Comparison of ENCODE assay signal across 11 cellular contexts in the genomic region with DNA sequence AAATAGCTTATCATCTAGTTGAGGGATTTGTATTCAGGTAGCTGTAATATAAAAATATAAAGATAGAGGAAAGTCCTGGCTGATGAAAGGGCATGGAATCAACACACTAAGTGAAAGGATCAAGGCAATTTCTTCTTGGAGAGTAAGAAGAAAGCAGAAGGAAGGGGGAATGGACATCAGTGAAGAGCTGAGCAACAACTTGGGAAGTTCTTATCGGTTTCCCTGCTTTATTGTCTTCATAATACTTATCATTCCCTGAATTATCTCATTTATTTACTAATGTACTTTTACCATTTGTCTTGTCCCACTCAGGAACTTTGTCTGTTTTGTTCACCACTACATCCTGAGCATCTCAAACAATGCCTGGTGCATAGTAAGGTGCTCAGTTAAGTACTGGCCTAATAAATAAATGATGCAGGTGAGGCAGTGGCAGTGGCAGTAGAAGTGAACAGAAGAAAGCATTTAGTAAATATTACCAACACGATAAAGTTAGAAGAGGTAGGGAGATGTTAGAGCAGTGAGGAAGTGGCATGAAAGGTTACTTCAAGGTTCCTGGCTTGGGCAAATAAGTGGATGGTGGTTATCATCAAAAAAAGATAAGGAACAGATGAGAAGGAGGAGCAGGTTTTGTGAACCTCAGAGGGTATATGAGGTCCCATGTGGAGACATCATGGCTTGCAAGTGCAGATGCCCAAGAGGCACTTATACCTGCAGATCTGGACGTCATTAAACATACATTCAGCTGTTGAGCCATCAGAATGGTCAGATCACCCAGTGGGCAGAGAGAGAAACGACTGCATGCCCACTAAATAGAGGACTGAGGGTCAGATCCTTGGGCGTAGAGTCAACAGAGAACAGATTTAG. TPM values are rescaled to one million over a fixed set of nuclear protein-coding genes. Genes with fewer than 3 reads are reported as not detected.
DNase-seq lines count a peak whose midpoint lies in the region; ATAC-seq, FAIRE-seq and TF ChIP-seq lines count a peak whose summit lies in the region.
"Had no signal": no experiment of that assay in that cellular context is flagged by ENCODE, and none has a peak within 500 bp of the region (broad histone marks: within the 10 kb centered on the region; RNA-seq: fewer than 3 reads in every experiment).

No MANE protein-coding gene starts in this region.

- CTCF ChIA-PET in activated CD8-positive, alpha-beta T cell treated with anti-CD3 and anti-CD28 coated beads, Interleukin-2, amount 10 ng/mL, durations not matched to agents 7 days and 5 days (lab: Charles Lee), result interaction anchor here (1.1 to 1.2 kb wide), 2 partner anchors 10 to 47 kb away, joined by 3 read pairs; no protein-coding TSS in a partner anchor

- no peaks in the 10 kb centered on the region for H3K36me3 ChIP-seq in keratinocyte (ENCODE audit: control insufficient read depth in 2 of 2, extremely low read depth in 1 of 2, insufficient read depth in 2 of 2, low read length in 2 of 2)

- ATAC-seq in activated T-cell treated with anti-CD3 and anti-CD28 coated beads, Interleukin-2, amount 50 U/mL, for 72 hours (replicated peaks in 1 of 2), result no peak
- ATAC-seq in activated CD8-positive, alpha-beta T cell treated with anti-CD3 and anti-CD28 coated beads, Interleukin-2, amount 10 ng/mL, durations not matched to agents 7 days and 5 days, result no peak
- ATAC-seq in HG02678 (IDR thresholded peaks at IDR 0.05; ENCODE audit: unreplicated experiment), result no peak
- ATAC-seq in HG02840 (IDR thresholded peaks at IDR 0.05; ENCODE audit: low FRiP score, unreplicated experiment), result no peak

- DNase-seq in activated T-cell treated with anti-CD3 and anti-CD28 coated beads, Interleukin-2, amount 50 U/mL, for 72 hours, result no peak
- no peak for DNase-seq in activated T-cell treated with anti-CD3 and anti-CD28 coated beads, Interleukin-2, amount 50 U/mL, for 48 hours
- no peak for DNase-seq in activated CD8-positive, alpha-beta T cell treated with anti-CD3 and anti-CD28 coated beads, Interleukin-2, amount 10 ng/mL, durations not matched to agents 7 days and 5 days
- DNase-seq in keratinocyte (ENCODE audit: low read depth, low spot score) (no peak), type B pancreatic cell (ENCODE audit: extremely low spot score, unreplicated experiment) (no peak), NCI-H748 treated with DMSO at 0.1 percent for 48 hours (lab: John Stamatoyannopoulos, UW) (no peak)
- DNase-seq: NCI-H1694; stimulated activated CD4-positive, alpha-beta T cell treated with anti-CD3 and anti-CD28 coated beads, Interleukin-2, amount 100 ng/mL, for 48 hours; SW 1271 had no signal

- TF ChIP-seq CTCF in keratinocyte (optimal IDR thresholded peaks at IDR 0.05 in 1 of 3, IDR thresholded peaks at IDR 0.05 in 1 of 3, conservative IDR thresholded peaks at IDR 0.05 in 1 of 3; ENCODE audit: extremely low read depth in 1 of 3, insufficient read depth in 2 of 3, low read length in 3 of 3), result no peak
- TF ChIP-seq CTCF in type B pancreatic cell (conservative IDR thresholded peaks at IDR 0.05), result no peak

- POLR2A ChIA-PET in activated CD8-positive, alpha-beta T cell treated with anti-CD3 and anti-CD28 coated beads, Interleukin-2, amount 10 ng/mL, durations not matched to agents 7 days and 5 days (lab: Charles Lee), result no interaction called here

- peaks cover 25% of the 10 kb centered on the region for H3K79me2 ChIP-seq in keratinocyte (ENCODE audit: control insufficient read depth, insufficient read depth, low read length)

- peaks cover 0 to 5% of the 10 kb centered on the region in 2 donors for H3K36me3 Mint-ChIP-seq in activated T-cell treated with anti-CD3 and anti-CD28 coated beads, Interleukin-2, amount 50 U/mL, for 72 hours (ENCODE audit: insufficient read depth in 2 of 2)
- peaks cover 2% of the 10 kb centered on the region for H3K36me3 Mint-ChIP-seq in activated CD8-positive, alpha-beta T cell treated with anti-CD3 and anti-CD28 coated beads, Interleukin-2, amount 10 ng/mL, durations not matched to agents 7 days and 5 days (ENCODE audit: low read depth)
- H3K36me3 Mint-ChIP-seq in type B pancreatic cell, result no peaks in the 10 kb centered on the region

- H3K9me3 ChIP-seq in keratinocyte (ENCODE audit: control insufficient read depth, low read depth, low read length), result no peaks in the 10 kb centered on the region

- H3K27ac Mint-ChIP-seq in activated T-cell treated with anti-CD3 and anti-CD28 coated beads, Interleukin-2, amount 50 U/mL, for 72 hours, result peak overlapping the region; percentile 24
- H3K27ac Mint-ChIP-seq in activated CD8-positive, alpha-beta T cell treated with anti-CD3 and anti-CD28 coated beads, Interleukin-2, amount 10 ng/mL, durations not matched to agents 7 days and 5 days, result peak overlapping the region; percentile 97
- peak overlapping the region; percentile 96 for H3K27ac Mint-ChIP-seq in type B pancreatic cell

- no peaks in the 10 kb centered on the region for H3K27me3 ChIP-seq in keratinocyte (ENCODE audit: control insufficient read depth, extremely low read depth, insufficient read depth, low read length)

- no peaks in the 10 kb centered on the region for H3K27me3 Mint-ChIP-seq in activated T-cell treated with anti-CD3 and anti-CD28 coated beads, Interleukin-2, amount 50 U/mL, for 72 hours (ENCODE audit: low read depth)
- peaks cover 8% of the 10 kb centered on the region for H3K27me3 Mint-ChIP-seq in activated CD8-positive, alpha-beta T cell treated with anti-CD3 and anti-CD28 coated beads, Interleukin-2, amount 10 ng/mL, durations not matched to agents 7 days and 5 days (ENCODE audit: low read depth)
- H3K27me3 Mint-ChIP-seq in type B pancreatic cell, result no peaks in the 10 kb centered on the region

- FAIRE-seq in keratinocyte (lab: Jason Lieb, UNC), result peak; percentile 9

- no peaks in the 10 kb centered on the region for H3K9me1 ChIP-seq in keratinocyte (ENCODE audit: control insufficient read depth, extremely low read depth, insufficient read depth, low read length)

- no peak overlapping the region for H3K9ac ChIP-seq in keratinocyte (ENCODE audit: control insufficient read depth, extremely low read depth, insufficient read depth, low read length)

- dilution Hi-C loops in keratinocyte (cut with MboI; ENCODE audit: extremely low pct_ligation_motif_present, low sequenced_read_pairs), result no loop called here

- no peak overlapping the region for H2AFZ ChIP-seq in keratinocyte (ENCODE audit: control insufficient read depth, low read length)

- H3K27ac ChIP-seq in keratinocyte (ENCODE audit: control insufficient read depth, insufficient read depth, low read length), result no peak overlapping the region

- H4K20me1 ChIP-seq in keratinocyte (ENCODE audit: control insufficient read depth, extremely low read depth, insufficient read depth, low read length), result no peaks in the 10 kb centered on the region

- H3K4me3 Mint-ChIP-seq in activated T-cell treated with anti-CD3 and anti-CD28 coated beads, Interleukin-2, amount 50 U/mL, for 72 hours, result peak overlapping the region; percentile 88 to 96
- H3K4me3 Mint-ChIP-seq in activated CD8-positive, alpha-beta T cell treated with anti-CD3 and anti-CD28 coated beads, Interleukin-2, amount 10 ng/mL, durations not matched to agents 7 days and 5 days, result peak overlapping the region; percentile 93
- peak overlapping the region; percentile 97 for H3K4me3 Mint-ChIP-seq in type B pancreatic cell

- no peak overlapping the region for H3K4me2 ChIP-seq in keratinocyte (ENCODE audit: control insufficient read depth, extremely low read depth, insufficient read depth, low read depth, low read length)

- H3K4me1 ChIP-seq in keratinocyte (ENCODE audit: control insufficient read depth, extremely low read depth, insufficient read depth, low read length), result peaks cover 7% of the 10 kb centered on the region

- H3K4me1 Mint-ChIP-seq in activated T-cell treated with anti-CD3 and anti-CD28 coated beads, Interleukin-2, amount 50 U/mL, for 72 hours (ENCODE audit: low read depth), result peaks cover 37% of the 10 kb centered on the region
- H3K4me1 Mint-ChIP-seq in activated CD8-positive, alpha-beta T cell treated with anti-CD3 and anti-CD28 coated beads, Interleukin-2, amount 10 ng/mL, durations not matched to agents 7 days and 5 days (ENCODE audit: low read depth), result peaks cover 33% of the 10 kb centered on the region
- H3K4me1 Mint-ChIP-seq in type B pancreatic cell (ENCODE audit: unreplicated experiment), result peaks cover 19% of the 10 kb centered on the region

- no peak overlapping the region for H3K4me3 ChIP-seq in keratinocyte (ENCODE audit: control insufficient read depth in 2 of 3, extremely low read depth in 1 of 3, insufficient read depth in 2 of 3, low read depth in 1 of 3, low read length in 3 of 3)

- no peaks in the 10 kb centered on the region for H3K9me3 Mint-ChIP-seq in activated T-cell treated with anti-CD3 and anti-CD28 coated beads, Interleukin-2, amount 50 U/mL, for 72 hours
- no peaks in the 10 kb centered on the region for H3K9me3 Mint-ChIP-seq in activated CD8-positive, alpha-beta T cell treated with anti-CD3 and anti-CD28 coated beads, Interleukin-2, amount 10 ng/mL, durations not matched to agents 7 days and 5 days (ENCODE audit: insufficient read depth)
- H3K9me3 Mint-ChIP-seq in type B pancreatic cell, result no peaks in the 10 kb centered on the region

RNA-seq across cellular contexts. Expression of a gene that starts 1.9 kb away (rescaled TPM):
- 1 to 10 TPM; 7.1 to 7.4 TPM for total RNA-seq in activated T-cell treated with anti-CD3 and anti-CD28 coated beads, Interleukin-2, amount 50 U/mL, for 72 hours
- 1 to 10 TPM; 5.8 to 6.7 TPM for total RNA-seq in activated CD8-positive, alpha-beta T cell treated with anti-CD3 and anti-CD28 coated beads, Interleukin-2, amount 10 ng/mL, durations not matched to agents 7 days and 5 days
- 6.8 to 11.1 TPM (median 8.3 TPM) in 3 replicates for polyA plus RNA-seq in keratinocyte
- 7.2 TPM for polyA plus RNA-seq in keratinocyte (2011; ENCODE audit: low read depth)
- polyA plus RNA-seq in keratinocyte (2011; cell fraction: cytosol; rRNA removed), result 4.8 and 9.1 TPM in 2 replicates
- polyA plus RNA-seq in keratinocyte (2011; cell fraction: nucleus; rRNA removed), result 8.8 and 10.6 TPM in 2 replicates
- 5.8 and 7.5 TPM in 2 replicates for polyA plus RNA-seq in keratinocyte (2012; ENCODE audit: low replicate concordance)
- 6.2 to 17.9 TPM (median 11.2 TPM) in 3 replicates for polyA minus RNA-seq in keratinocyte
- polyA minus RNA-seq in keratinocyte (2011; cell fraction: cytosol; rRNA and poly(A)+ RNA removed), result 7.3 TPM
- polyA minus RNA-seq in keratinocyte (2011; cell fraction: nucleus; rRNA and poly(A)+ RNA removed), result 7.5 and 12.9 TPM in 2 replicates
- 17.1 and 18.8 TPM in 2 replicates for total RNA-seq in type B pancreatic cell (ENCODE audit: low replicate concordance)

Comparison
In these comparisons a context has a peak if more than half of its experiments do, and no peak if none do; other contexts are left out.
1. H3K27ac Mint-ChIP-seq: peak in every context shown above with its lines; median percentile 97 in activated CD8-positive, alpha-beta T cell treated with anti-CD3 and anti-CD28 coated beads, Interleukin-2, amount 10 ng/mL, durations not matched to agents 7 days and 5 days; 96 in type B pancreatic cell; 24 in activated T-cell treated with anti-CD3 and anti-CD28 coated beads, Interleukin-2, amount 50 U/mL, for 72 hours.